Comparison of ENCODE assay signal across 27 cellular contexts in genomic region chr14:96187216-96188050, GRCh38. TPM values are rescaled to one million over a fixed set of nuclear protein-coding genes. Genes with fewer than 3 reads are reported as not detected.
"Had no signal": no experiment of that assay in that cellular context is flagged by ENCODE, and none has a peak within 500 bp of the region (broad histone marks: within the 10 kb centered on the region; RNA-seq: fewer than 3 reads in every experiment).

No MANE protein-coding gene starts in this region.

- H3K36me3 Mint-ChIP-seq: activated naive CD8-positive, alpha-beta T cell treated with anti-CD3 and anti-CD28 coated beads for 36 hours; brain; immature natural killer cell; naive B cell; stimulated activated memory B cell treated with anti-CD40 and anti-IgM and Interleukin-4, amounts not matched to agents 10 μg/mL and 1 μg/mL and 100 μg/mL, for 72 hours had no signal

- H3K9me3 ChIP-seq: stomach, suprapubic skin, tibial nerve had no signal

- H2AFZ ChIP-seq: hepatocyte had no signal

- H3K79me2 ChIP-seq: hepatocyte had no signal

- H3K27ac Mint-ChIP-seq: activated naive CD8-positive, alpha-beta T cell treated with anti-CD3 and anti-CD28 coated beads for 36 hours; activated T-cell treated with anti-CD3 and anti-CD28 coated beads, Interleukin-2, amount 50 U/mL, for 24 hours; activated T-helper 2 cell treated with anti-CD3 and anti-CD28 coated beads, Interferon-gamma antibody, Interleukin-2, Interleukin-4, amounts not matched to agents 10 μg/mL and 5 μg/mL and 100 μg/mL, durations not matched to agents 14 hours and 24 hours and 36 hours; immature natural killer cell; naive B cell; stimulated activated memory B cell treated with anti-CD40 and anti-IgM and Interleukin-4, amounts not matched to agents 10 μg/mL and 1 μg/mL and 100 μg/mL, for 72 hours had no signal

- H3K36me3 ChIP-seq: stomach, suprapubic skin, tibial nerve had no signal

- H3K4me3 ChIP-seq: hepatocyte, lung, stomach, suprapubic skin, tibial nerve had no signal

- H3K4me3 Mint-ChIP-seq: activated naive CD8-positive, alpha-beta T cell treated with anti-CD3 and anti-CD28 coated beads for 36 hours; activated T-cell treated with anti-CD3 and anti-CD28 coated beads, Interleukin-2, amount 50 U/mL, for 24 hours; brain; immature natural killer cell; naive B cell; stimulated activated memory B cell treated with anti-CD40 and anti-IgM and Interleukin-4, amounts not matched to agents 10 μg/mL and 1 μg/mL and 100 μg/mL, for 72 hours had no signal

- H3K4me1 Mint-ChIP-seq: immature natural killer cell, naive B cell had no signal

- H3K9me3 Mint-ChIP-seq: activated naive CD8-positive, alpha-beta T cell treated with anti-CD3 and anti-CD28 coated beads for 36 hours; activated T-cell treated with anti-CD3 and anti-CD28 coated beads, Interleukin-2, amount 50 U/mL, for 24 hours; activated T-helper 2 cell treated with anti-CD3 and anti-CD28 coated beads, Interferon-gamma antibody, Interleukin-2, Interleukin-4, amounts not matched to agents 10 μg/mL and 5 μg/mL and 100 μg/mL, durations not matched to agents 14 hours and 24 hours and 36 hours; immature natural killer cell; naive B cell; stimulated activated memory B cell treated with anti-CD40 and anti-IgM and Interleukin-4, amounts not matched to agents 10 μg/mL and 1 μg/mL and 100 μg/mL, for 72 hours had no signal

- H3K4me1 ChIP-seq: suprapubic skin, tibial nerve had no signal

- H3K4me2 ChIP-seq: hepatocyte had no signal

- H3K27ac ChIP-seq: hepatocyte, stomach, suprapubic skin, tibial nerve, VCaP had no signal

- ATAC-seq: left lobe of liver; sciatic nerve; stimulated activated memory B cell treated with anti-CD40 and anti-IgM and Interleukin-4, amounts not matched to agents 10 μg/mL and 1 μg/mL and 100 μg/mL, for 72 hours had no signal

- H3K27me3 ChIP-seq: hepatocyte, tibial nerve had no signal

- DNase-seq: activated CD4-positive, alpha-beta T cell treated with anti-CD3 and anti-CD28 coated beads for 1 hour; activated CD4-positive, alpha-beta T cell treated with anti-CD3 and anti-CD28 coated beads, Interleukin-2, amount 50 U/mL, for 4 hours; activated CD8-positive, alpha-beta memory T cell treated with anti-CD3 and anti-CD28 coated beads for 24 hours; activated CD8-positive, alpha-beta memory T cell treated with anti-CD3 and anti-CD28 coated beads, Interleukin-2, amount 50 U/mL, for 4 hours; activated naive CD4-positive, alpha-beta T cell; activated naive CD8-positive, alpha-beta T cell treated with anti-CD3 and anti-CD28 coated beads for 36 hours; activated T-cell treated with anti-CD3 and anti-CD28 coated beads, Interleukin-2, amount 50 U/mL, for 24 hours; amygdala; effector memory CD4-positive, alpha-beta T cell; foreskin melanocyte; immature natural killer cell; naive B cell; occipital lobe; small intestine; stomach had no signal

RNA-seq across cellular contexts. Expression of gene BDKRB2, which starts 17.2 kb away (rescaled TPM):
- total RNA-seq: activated naive CD8-positive, alpha-beta T cell treated with anti-CD3 and anti-CD28 coated beads for 36 hours; activated T-helper 2 cell treated with anti-CD3 and anti-CD28 coated beads, Interferon-gamma antibody, Interleukin-2, Interleukin-4, amounts not matched to agents 10 μg/mL and 5 μg/mL and 100 μg/mL, durations not matched to agents 14 hours and 24 hours and 36 hours; T-helper 2 cell treated with Interferon-gamma antibody and Interleukin-4, amounts not matched to agents 100 ng/mL and 5 ng/mL, for 36 hours had no signal
- polyA plus RNA-seq: immature natural killer cell, neural cell had no signal
